In genomic region chr10:78313047-78313381, GRCh38 we compare ENCODE assay signal across 1 cellular context.
TF ChIP-seq lines count a peak whose summit lies in the region.

No MANE protein-coding gene starts in this region.

TF ChIP-seq in SK-N-SH, 30 proteins besides CTCF, POLR2A, EP300 and RAD21 (continued from another document):
- TF ChIP-seq PBX3 (IDR thresholded peaks at IDR 0.05), result no peak
- TF ChIP-seq IRF3 (IDR thresholded peaks at IDR 0.05; ENCODE audit: low read depth, low read length), result no peak
- TF ChIP-seq RXRA (IDR thresholded peaks at IDR 0.05; ENCODE audit: borderline replicate concordance, low read depth), result no peak
- no peak for TF ChIP-seq RFX5 (IDR thresholded peaks at IDR 0.05; ENCODE audit: low read length)
- TF ChIP-seq EZH2phosphoT487 (IDR thresholded peaks at IDR 0.05; ENCODE audit: borderline replicate concordance, low read depth), result no peak
- TF ChIP-seq GATA2 (CRISPR knock-in tag; IDR thresholded peaks at IDR 0.05), result no peak
